In genomic region chr13:30158774-30159445, GRCh38 we compare ENCODE assay signal across 9 cellular contexts.
DNase-seq lines count a peak whose midpoint lies in the region; ATAC-seq, FAIRE-seq and TF ChIP-seq lines count a peak whose summit lies in the region.
"Had no signal": no experiment of that assay in that cellular context is flagged by ENCODE, and none has a peak within 500 bp of the region (broad histone marks: within the 10 kb centered on the region; RNA-seq: fewer than 3 reads in every experiment).

No MANE protein-coding gene starts in this region.

- H3K79me2 ChIP-seq in K562 (ENCODE audit: control insufficient read depth, insufficient read depth, low read length): no peaks in the 10 kb centered on the region
- H3K79me2 ChIP-seq in neural progenitor cell (ENCODE audit: low read depth): no peaks in the 10 kb centered on the region

- peaks cover 5% of the 10 kb centered on the region for H3K36me3 Mint-ChIP-seq in Caco-2 (ENCODE audit: insufficient read depth, unreplicated experiment)
- H3K36me3 Mint-ChIP-seq in neural progenitor cell: peaks cover 2% of the 10 kb centered on the region

- TF ChIP-seq CTCF in Caco-2 (IDR thresholded peaks at IDR 0.05; ENCODE audit: insufficient read depth in 1 of 2, low read depth in 1 of 2, low read length in 1 of 2, severe bottlenecking in 1 of 2, unreplicated experiment in 1 of 2): peak; percentile 29 to 46
- TF ChIP-seq CTCF in K562 (IDR thresholded peaks at IDR 0.05 in 2 of 3, conservative IDR thresholded peaks at IDR 0.05 in 1 of 3; ENCODE audit: insufficient read depth in 2 of 3, low read depth in 1 of 3, low read length in 3 of 3): peak in 1 of 3 experiments; percentile 11; a peak in 1 of 6 replicates
- no peak for TF ChIP-seq CTCF in neural progenitor cell (IDR thresholded peaks at IDR 0.05)

- H3K9me3 Mint-ChIP-seq in Caco-2 (ENCODE audit: unreplicated experiment) (no peaks in the 10 kb centered on the region), neural progenitor cell (peaks cover 29% of the 10 kb centered on the region)

- CTCF ChIA-PET in Caco-2 (lab: Charles Lee) (interaction anchor here (1.9 kb wide), 1 partner anchor 26 kb away, joined by 13 read pairs; no protein-coding TSS in a partner anchor), K562 (lab: Yijun Ruan, JAX; ENCODE audit: low intra/inter-chr PET ratio) (no interaction called here)

- TF ChIP-seq RAD21 in K562 (CRISPR knock-in tag; conservative IDR thresholded peaks at IDR 0.05 in 1 of 2, IDR thresholded peaks at IDR 0.05 in 1 of 2): 0 out of 4 replicates have a peak, but pooled peaks of 1 of the 2 experiments have one; percentile 24

- H2AFZ ChIP-seq in K562 (ENCODE audit: low read depth, low read length) (no peak overlapping the region), neural progenitor cell (replicated peaks) (no peak overlapping the region)

- H4K20me1 ChIP-seq in K562 (replicated peaks; ENCODE audit: control insufficient read depth, insufficient read depth, low read length) (no peaks in the 10 kb centered on the region), neural progenitor cell (ENCODE audit: low read depth) (no peaks in the 10 kb centered on the region)

- POLR2A ChIA-PET in Caco-2 (lab: Charles Lee): no interaction called here
- POLR2A ChIA-PET in K562 (lab: Yijun Ruan, JAX): interaction anchor here (0.6 kb wide), 1 partner anchor 418 kb away, joined by 4 read pairs; no protein-coding TSS in a partner anchor

- in situ Hi-C loops in K562 (cut with MboI): no loop called here

- BruUV-seq in Caco-2 (replicated peaks; lab: Mats Ljungman, UMichigan) (no TSS peak), K562 (replicated peaks; lab: Mats Ljungman, UMichigan) (no TSS peak)

- no peak for TF ChIP-seq EP300 in K562 (IDR thresholded peaks at IDR 0.05; ENCODE audit: low read length)

- H3K4me1 Mint-ChIP-seq in Caco-2 (ENCODE audit: low read depth, unreplicated experiment) (no peaks in the 10 kb centered on the region), neural progenitor cell (peaks cover 36% of the 10 kb centered on the region)

- H3K9ac ChIP-seq in K562 (ENCODE audit: insufficient read depth in 1 of 2, low read depth in 2 of 2, low read length in 2 of 2) (no peak overlapping the region), neural progenitor cell (no peak overlapping the region)

- no peak for TF ChIP-seq POLR2A in K562 (conservative IDR thresholded peaks at IDR 0.05)

- H3K27ac ChIP-seq in K562 (ENCODE audit: extremely low read depth, low read depth, low read length) (no peak overlapping the region), neural progenitor cell (no peak overlapping the region)
- H3K27ac ChIP-seq: upper lobe of left lung had no signal

- H3K4me1 ChIP-seq in Caco-2 (no peaks in the 10 kb centered on the region), K562 (replicated peaks in 1 of 2; ENCODE audit: control insufficient read depth in 2 of 2, insufficient read depth in 2 of 2, low read length in 2 of 2) (no peaks in the 10 kb centered on the region), neural progenitor cell (no peaks in the 10 kb centered on the region)

- no peak overlapping the region for H3K4me3 Mint-ChIP-seq in Caco-2 (ENCODE audit: unreplicated experiment)
- peak overlapping the region; percentile 27 for H3K4me3 Mint-ChIP-seq in neural progenitor cell

- ATAC-seq in K562 (peak; percentile 69), GM21526 (IDR thresholded peaks at IDR 0.05; ENCODE audit: low FRiP score, unreplicated experiment) (no peak), HG03342 (IDR thresholded peaks at IDR 0.05; ENCODE audit: unreplicated experiment) (no peak)

- no peak for DNase-seq in Caco-2
- DNase-seq in HT-29 (ENCODE audit: low spot score): peak; percentile 37
- DNase-seq in K562 (ENCODE audit: extremely low read depth in 1 of 4, low spot score in 3 of 4): no peak
- DNase-seq in neural progenitor cell (ENCODE audit: low spot score): no peak
- no peak for DNase-seq in NCI-H1105 treated with DMSO at 0.1 percent for 48 hours (lab: John Stamatoyannopoulos, UW)
- no peak for DNase-seq in NCI-H1436 (lab: John Stamatoyannopoulos, UW)
- DNase-seq: upper lobe of left lung had no signal

- H3K4me3 ChIP-seq in Caco-2 (ENCODE audit: low read depth, low read length): no peak overlapping the region
- no peak overlapping the region for H3K4me3 ChIP-seq in K562
- no peak overlapping the region for H3K4me3 ChIP-seq in neural progenitor cell
- H3K4me3 ChIP-seq: upper lobe of left lung had no signal

- H3K27me3 Mint-ChIP-seq in Caco-2 (ENCODE audit: insufficient read depth, unreplicated experiment): peaks cover 3% of the 10 kb centered on the region
- H3K27me3 Mint-ChIP-seq in neural progenitor cell (ENCODE audit: insufficient read depth, low read depth): peaks cover 8% of the 10 kb centered on the region

- no peaks in the 10 kb centered on the region for H3K9me1 ChIP-seq in K562 (ENCODE audit: control insufficient read depth, insufficient read depth, low read length)

- no peaks in the 10 kb centered on the region for H3K36me3 ChIP-seq in Caco-2 (ENCODE audit: control insufficient read depth, insufficient read depth, low read length)
- H3K36me3 ChIP-seq in K562 (ENCODE audit: control insufficient read depth, insufficient read depth, low read length): no peaks in the 10 kb centered on the region
- no peaks in the 10 kb centered on the region for H3K36me3 ChIP-seq in neural progenitor cell
- H3K36me3 ChIP-seq: upper lobe of left lung had no signal

- H3K27ac Mint-ChIP-seq in Caco-2 (ENCODE audit: unreplicated experiment) (no peak overlapping the region), neural progenitor cell (no peak overlapping the region)

- no peaks in the 10 kb centered on the region; the same call in 1 of the 2 replicates for H3K9me3 ChIP-seq in Caco-2
- no peaks in the 10 kb centered on the region for H3K9me3 ChIP-seq in K562 (replicated peaks; ENCODE audit: control insufficient read depth, insufficient read depth, low read depth, low read length)
- H3K9me3 ChIP-seq in neural progenitor cell (ENCODE audit: low read depth): no peaks in the 10 kb centered on the region
- H3K9me3 ChIP-seq: upper lobe of left lung had no signal

- WGBS in K562 (ENCODE audit: insufficient coverage, low coverage, missing lambda C conversion rate): 3% methylated on average over 7 of the region's 8 CpGs

- no peaks in the 10 kb centered on the region for H3F3A ChIP-seq in neural progenitor cell (ENCODE audit: low read depth)

- H3K4me2 ChIP-seq in K562 (ENCODE audit: insufficient read depth, low read length) (no peak overlapping the region), neural progenitor cell (no peak overlapping the region)

- intact Hi-C loops in Caco-2 (cut with micrococcal nuclease; ENCODE audit: unreplicated experiment): loop anchor here (1.0 kb wide), 1 partner anchor 27 kb away; no protein-coding TSS in a partner anchor
- intact Hi-C loops in K562 (cut with micrococcal nuclease): no loop called here

- H3K27me3 ChIP-seq in Caco-2 (replicated peaks; ENCODE audit: control insufficient read depth, insufficient read depth, low read length) (no peaks in the 10 kb centered on the region), K562 (ENCODE audit: control insufficient read depth in 2 of 2, insufficient read depth in 2 of 2, low read length in 2 of 2) (peaks cover 20 to 59% of the 10 kb centered on the region in 2 experiments), neural progenitor cell (no peaks in the 10 kb centered on the region)
- H3K27me3 ChIP-seq: upper lobe of left lung had no signal

- FAIRE-seq in K562 (lab: Jason Lieb, UNC): no peak

TF ChIP-seq in K562, 482 proteins besides CTCF, POLR2A, EP300 and RAD21 (continues in another document):
- TF ChIP-seq NBN (IDR thresholded peaks at IDR 0.05; ENCODE audit: low read depth): no peak
